ENCODE assay signal across 2 cellular contexts in the genomic region with DNA sequence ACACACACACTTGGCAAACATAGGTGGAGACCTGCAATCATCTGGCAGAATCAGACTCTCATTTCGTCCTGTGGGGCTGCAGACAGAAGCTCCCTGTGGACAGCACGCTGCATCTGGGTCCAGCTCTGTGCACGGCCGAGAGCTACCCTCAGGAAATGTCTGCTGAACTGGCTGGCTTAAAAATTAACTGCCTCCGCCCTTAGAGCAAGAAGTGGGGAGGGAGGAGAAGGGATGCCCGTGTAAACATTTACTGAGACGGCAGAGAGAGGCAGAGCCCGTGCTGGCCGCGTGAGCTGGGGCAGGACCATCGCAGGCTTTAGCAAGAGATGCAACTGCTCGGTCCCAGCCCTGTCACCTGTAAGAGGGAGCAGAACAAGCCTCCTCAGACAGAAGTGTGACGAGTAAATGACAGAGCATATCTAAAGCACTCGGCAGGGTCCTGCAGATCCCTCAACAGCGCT.
TF ChIP-seq lines count a peak whose summit lies in the region.

No MANE protein-coding gene starts in this region.

TF ChIP-seq in IMR-90, 13 proteins besides CTCF, POLR2A, EP300 and RAD21 (continued from another document):
- TF ChIP-seq, protein P1, sequence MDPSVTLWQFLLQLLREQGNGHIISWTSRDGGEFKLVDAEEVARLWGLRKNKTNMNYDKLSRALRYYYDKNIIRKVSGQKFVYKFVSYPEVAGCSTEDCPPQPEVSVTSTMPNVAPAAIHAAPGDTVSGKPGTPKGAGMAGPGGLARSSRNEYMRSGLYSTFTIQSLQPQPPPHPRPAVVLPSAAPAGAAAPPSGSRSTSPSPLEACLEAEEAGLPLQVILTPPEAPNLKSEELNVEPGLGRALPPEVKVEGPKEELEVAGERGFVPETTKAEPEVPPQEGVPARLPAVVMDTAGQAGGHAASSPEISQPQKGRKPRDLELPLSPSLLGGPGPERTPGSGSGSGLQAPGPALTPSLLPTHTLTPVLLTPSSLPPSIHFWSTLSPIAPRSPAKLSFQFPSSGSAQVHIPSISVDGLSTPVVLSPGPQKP (IDR thresholded peaks at IDR 0.05; ENCODE audit: borderline replicate concordance, low read depth, low read length), result no peak
- TF ChIP-seq CEBPB (IDR thresholded peaks at IDR 0.05; ENCODE audit: low read depth, low read length), result no peak
- TF ChIP-seq FOS (IDR thresholded peaks at IDR 0.05; ENCODE audit: low read depth, low read length), result no peak
- no peak for TF ChIP-seq RFX5 (IDR thresholded peaks at IDR 0.05; ENCODE audit: low read depth, low read length)
- no peak for TF ChIP-seq SMC3 (IDR thresholded peaks at IDR 0.05; ENCODE audit: low read depth, low read length)

TF ChIP-seq in SK-N-SH treated with all-trans-retinoic acid at 6 μM for 48 hours, 23 proteins besides CTCF, POLR2A, EP300 and RAD21 (continued from another document):
- TF ChIP-seq, protein P2, sequence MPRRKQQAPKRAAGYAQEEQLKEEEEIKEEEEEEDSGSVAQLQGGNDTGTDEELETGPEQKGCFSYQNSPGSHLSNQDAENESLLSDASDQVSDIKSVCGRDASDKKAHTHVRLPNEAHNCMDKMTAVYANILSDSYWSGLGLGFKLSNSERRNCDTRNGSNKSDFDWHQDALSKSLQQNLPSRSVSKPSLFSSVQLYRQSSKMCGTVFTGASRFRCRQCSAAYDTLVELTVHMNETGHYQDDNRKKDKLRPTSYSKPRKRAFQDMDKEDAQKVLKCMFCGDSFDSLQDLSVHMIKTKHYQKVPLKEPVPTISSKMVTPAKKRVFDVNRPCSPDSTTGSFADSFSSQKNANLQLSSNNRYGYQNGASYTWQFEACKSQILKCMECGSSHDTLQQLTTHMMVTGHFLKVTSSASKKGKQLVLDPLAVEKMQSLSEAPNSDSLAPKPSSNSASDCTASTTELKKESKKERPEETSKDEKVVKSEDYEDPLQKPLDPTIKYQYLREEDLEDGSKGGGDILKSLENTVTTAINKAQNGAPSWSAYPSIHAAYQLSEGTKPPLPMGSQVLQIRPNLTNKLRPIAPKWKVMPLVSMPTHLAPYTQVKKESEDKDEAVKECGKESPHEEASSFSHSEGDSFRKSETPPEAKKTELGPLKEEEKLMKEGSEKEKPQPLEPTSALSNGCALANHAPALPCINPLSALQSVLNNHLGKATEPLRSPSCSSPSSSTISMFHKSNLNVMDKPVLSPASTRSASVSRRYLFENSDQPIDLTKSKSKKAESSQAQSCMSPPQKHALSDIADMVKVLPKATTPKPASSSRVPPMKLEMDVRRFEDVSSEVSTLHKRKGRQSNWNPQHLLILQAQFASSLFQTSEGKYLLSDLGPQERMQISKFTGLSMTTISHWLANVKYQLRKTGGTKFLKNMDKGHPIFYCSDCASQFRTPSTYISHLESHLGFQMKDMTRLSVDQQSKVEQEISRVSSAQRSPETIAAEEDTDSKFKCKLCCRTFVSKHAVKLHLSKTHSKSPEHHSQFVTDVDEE (CRISPR knock-in tag; IDR thresholded peaks at IDR 0.05), result no peak
- TF ChIP-seq ESRRG (CRISPR knock-in tag; IDR thresholded peaks at IDR 0.05) (no peak), ZFP30 (CRISPR knock-in tag; IDR thresholded peaks at IDR 0.05) (no peak), TOX (CRISPR knock-in tag; IDR thresholded peaks at IDR 0.05; ENCODE audit: borderline replicate concordance) (no peak), RARB (CRISPR knock-in tag; IDR thresholded peaks at IDR 0.05) (no peak), PPARA (CRISPR knock-in tag; IDR thresholded peaks at IDR 0.05; ENCODE audit: borderline replicate concordance) (no peak), ZNF565 (CRISPR knock-in tag; conservative IDR thresholded peaks at IDR 0.05; ENCODE audit: low read depth) (no peak)
- TF ChIP-seq, protein P3, sequence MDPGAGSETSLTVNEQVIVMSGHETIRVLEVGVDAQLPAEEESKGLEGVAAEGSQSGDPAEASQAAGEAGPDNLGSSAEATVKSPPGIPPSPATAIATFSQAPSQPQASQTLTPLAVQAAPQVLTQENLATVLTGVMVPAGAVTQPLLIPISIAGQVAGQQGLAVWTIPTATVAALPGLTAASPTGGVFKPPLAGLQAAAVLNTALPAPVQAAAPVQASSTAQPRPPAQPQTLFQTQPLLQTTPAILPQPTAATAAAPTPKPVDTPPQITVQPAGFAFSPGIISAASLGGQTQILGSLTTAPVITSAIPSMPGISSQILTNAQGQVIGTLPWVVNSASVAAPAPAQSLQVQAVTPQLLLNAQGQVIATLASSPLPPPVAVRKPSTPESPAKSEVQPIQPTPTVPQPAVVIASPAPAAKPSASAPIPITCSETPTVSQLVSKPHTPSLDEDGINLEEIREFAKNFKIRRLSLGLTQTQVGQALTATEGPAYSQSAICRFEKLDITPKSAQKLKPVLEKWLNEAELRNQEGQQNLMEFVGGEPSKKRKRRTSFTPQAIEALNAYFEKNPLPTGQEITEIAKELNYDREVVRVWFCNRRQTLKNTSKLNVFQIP (CRISPR knock-in tag; IDR thresholded peaks at IDR 0.05; ENCODE audit: borderline replicate concordance, low read depth), result no peak
TF ChIP-seq in SK-N-SH treated with all-trans-retinoic acid at 6 μM for 48 hours: peak in this region for 0.
